In the genomic region with DNA sequence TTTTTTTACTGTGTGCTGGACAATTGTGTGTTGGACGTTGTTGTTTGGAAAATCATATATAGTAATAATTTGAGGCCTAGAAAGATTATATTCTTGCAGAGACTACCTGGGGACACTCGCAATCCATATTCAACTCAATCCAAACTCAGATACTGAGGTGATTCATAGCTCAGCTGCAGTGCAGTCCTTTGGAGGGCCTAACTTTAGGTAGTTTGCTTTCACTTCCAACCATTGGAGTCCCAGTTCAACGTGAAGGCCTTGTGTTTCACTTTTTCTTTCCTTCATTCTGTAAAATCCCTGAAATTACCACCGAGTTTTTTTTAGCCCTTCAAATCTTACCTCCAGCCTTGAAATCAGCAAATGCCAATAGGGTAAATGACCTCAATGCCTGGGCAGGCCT, we compare ENCODE assay signal across 21 cellular contexts. TPM values are rescaled to one million over a fixed set of nuclear protein-coding genes. Genes with fewer than 3 reads are reported as not detected.
"Had no signal": no experiment of that assay in that cellular context is flagged by ENCODE, and none has a peak within 500 bp of the region (broad histone marks: within the 10 kb centered on the region; RNA-seq: fewer than 3 reads in every experiment).

No MANE protein-coding gene starts in this region.

- H3K27me3 ChIP-seq: gastrocnemius medialis, left lung, testis, upper lobe of left lung had no signal

- H3K4me1 ChIP-seq: left lung, spleen, testis, upper lobe of left lung had no signal

- ATAC-seq: activated CD8-positive, alpha-beta T cell treated with anti-CD3 and anti-CD28 coated beads for 36 hours; activated T-helper 17 cell treated with anti-CD3 and anti-CD28 coated beads, Interleukin-2, amount 50 U/mL, for 72 hours; gastrocnemius medialis; left lung; stimulated activated memory B cell treated with anti-CD40 and anti-IgM and Interleukin-4, amounts not matched to agents 10 μg/mL and 1 μg/mL and 100 μg/mL, for 72 hours had no signal

- DNase-seq: activated CD4-positive, alpha-beta T cell treated with anti-CD3 and anti-CD28 coated beads, Interleukin-2, amount 10 ng/mL, durations not matched to agents 24 days and 14 days; activated CD4-positive, CD25-positive, alpha-beta regulatory T cell; activated CD8-positive, alpha-beta T cell treated with anti-CD3 and anti-CD28 coated beads for 36 hours; activated naive CD4-positive, alpha-beta T cell treated with Interleukin-2 at 50 U/mL for 16 hours; activated naive CD8-positive, alpha-beta T cell treated with anti-CD3 and anti-CD28 coated beads, Interleukin-2, amount 10 ng/mL, durations not matched to agents 7 days and 5 days; activated T-cell treated with anti-CD3 and anti-CD28 coated beads, Interleukin-2, amount 50 U/mL, for 1 hour; caudate nucleus; cortex of kidney; gastrocnemius medialis; head of caudate nucleus; left lung; occipital lobe; posterior cingulate gyrus; retina; spleen; stimulated activated CD4-positive, alpha-beta T cell treated with anti-CD3 and anti-CD28 coated beads, Interleukin-4, amount 100 ng/mL, for 4 hours; T1000; testis; upper lobe of left lung had no signal

- H3K27ac ChIP-seq: gastrocnemius medialis, left lung, spleen, testis, upper lobe of left lung had no signal

- H3K9me3 ChIP-seq: gastrocnemius medialis, left lung, spleen, testis, upper lobe of left lung had no signal

- H3K4me3 ChIP-seq: gastrocnemius medialis, left lung, spleen, testis, upper lobe of left lung had no signal

- H3K36me3 ChIP-seq: gastrocnemius medialis, left lung, spleen, upper lobe of left lung had no signal

RNA-seq across cellular contexts. Expression of a gene that starts 32.3 kb away (rescaled TPM):
- total RNA-seq: activated CD8-positive, alpha-beta T cell treated with anti-CD3 and anti-CD28 coated beads for 36 hours; activated naive CD8-positive, alpha-beta T cell treated with anti-CD3 and anti-CD28 coated beads, Interleukin-2, amount 10 ng/mL, durations not matched to agents 7 days and 5 days had no signal
